ENCODE assay signal across 26 cellular contexts in genomic region chr1:1218524-1219200, GRCh38. TPM values are rescaled to one million over a fixed set of nuclear protein-coding genes. Genes with fewer than 3 reads are reported as not detected.
DNase-seq lines count a peak whose midpoint lies in the region; ATAC-seq, FAIRE-seq and TF ChIP-seq lines count a peak whose summit lies in the region.
"Had no signal": no experiment of that assay in that cellular context is flagged by ENCODE, and none has a peak within 500 bp of the region (broad histone marks: within the 10 kb centered on the region; RNA-seq: fewer than 3 reads in every experiment).

No MANE protein-coding gene starts in this region.

- no TSS peak for BruUV-seq in K562 (replicated peaks; lab: Mats Ljungman, UMichigan)

- peaks cover 3% of the 10 kb centered on the region; the same call in 1 of the 2 replicates for H4K20me1 ChIP-seq in K562 (replicated peaks; ENCODE audit: control insufficient read depth, insufficient read depth, low read length)

- CTCF ChIA-PET in HEK293 (lab: Yijun Ruan, JAX): interaction anchor here (1.2 kb wide), 1 partner anchor 12 kb away, joined by 3 read pairs; no protein-coding TSS in a partner anchor
- CTCF ChIA-PET in K562 (lab: Yijun Ruan, JAX; ENCODE audit: low intra/inter-chr PET ratio): no interaction called here

- H3K27ac ChIP-seq in HEK293 (ENCODE audit: extremely low read depth, low read depth, low read length) (no peak overlapping the region), K562 (ENCODE audit: extremely low read depth, low read depth, low read length) (no peak overlapping the region), esophagus muscularis mucosa (replicated peaks in 1 of 4) (no peak overlapping the region)
- H3K27ac ChIP-seq: colonic mucosa, right atrium auricular region, transverse colon had no signal

- peaks cover 42% of the 10 kb centered on the region for H3K4me1 Mint-ChIP-seq in activated naive CD8-positive, alpha-beta T cell treated with anti-CD3 and anti-CD28 coated beads, Interleukin-2, amount 50 U/mL, for 24 hours
- H3K4me1 Mint-ChIP-seq in activated naive CD8-positive, alpha-beta T cell treated with anti-CD3 and anti-CD28 coated beads for 36 hours: peaks cover 28% of the 10 kb centered on the region
- H3K4me1 Mint-ChIP-seq in stimulated activated naive B cell treated with anti-CD40 and anti-IgM and Interleukin-4, amounts not matched to agents 10 μg/mL and 1 μg/mL and 100 μg/mL, for 72 hours: peaks cover 42 to 67% of the 10 kb centered on the region in 2 donors

- H3K4me1 ChIP-seq in HEK293 (ENCODE audit: control insufficient read depth, insufficient read depth, low read length): no peaks in the 10 kb centered on the region
- H3K4me1 ChIP-seq in K562 (replicated peaks in 1 of 2; ENCODE audit: control insufficient read depth in 2 of 2, insufficient read depth in 2 of 2, low read length in 2 of 2): peaks cover 0 to 68% of the 10 kb centered on the region in 2 experiments; a peak in 2 of 5 replicates
- peaks cover 6 to 20% (median 17%) of the 10 kb centered on the region in 4 donors for H3K4me1 ChIP-seq in esophagus muscularis mucosa
- H3K4me1 ChIP-seq: BE2C had no signal

- H3K4me3 Mint-ChIP-seq in activated naive CD8-positive, alpha-beta T cell treated with anti-CD3 and anti-CD28 coated beads, Interleukin-2, amount 50 U/mL, for 24 hours: no peak overlapping the region
- H3K4me3 Mint-ChIP-seq in activated naive CD8-positive, alpha-beta T cell treated with anti-CD3 and anti-CD28 coated beads for 36 hours: no peak overlapping the region
- H3K4me3 Mint-ChIP-seq in stimulated activated naive B cell treated with anti-CD40 and anti-IgM and Interleukin-4, amounts not matched to agents 10 μg/mL and 1 μg/mL and 100 μg/mL, for 72 hours: no peak overlapping the region
- H3K4me3 Mint-ChIP-seq: activated naive CD4-positive, alpha-beta T cell treated with anti-CD3 and anti-CD28 coated beads, Interleukin-2, amount 50 U/mL, for 24 hours; H9; memory B cell had no signal

- in situ Hi-C loops in K562 (cut with MboI): no loop called here

- H3K4me2 ChIP-seq in K562 (ENCODE audit: insufficient read depth, low read length): no peak overlapping the region
- H3K4me2 ChIP-seq: smooth muscle cell had no signal

- WGBS in K562 (ENCODE audit: insufficient coverage, low coverage, missing lambda C conversion rate): 96% methylated on average over 31 of the region's 36 CpGs
- WGBS in esophagus muscularis mucosa: 91% methylated on average over 25 of the region's 36 CpGs

- peak overlapping the region in 1 of 2 experiments; percentile 20; a peak in 1 of 4 replicates for H3K9ac ChIP-seq in K562 (ENCODE audit: insufficient read depth in 1 of 2, low read depth in 2 of 2, low read length in 2 of 2)

- no peaks in the 10 kb centered on the region for H3K9me3 ChIP-seq in HEK293 (ENCODE audit: control insufficient read depth, insufficient read depth, low read depth, low read length)
- no peaks in the 10 kb centered on the region for H3K9me3 ChIP-seq in K562 (replicated peaks; ENCODE audit: control insufficient read depth, insufficient read depth, low read depth, low read length)
- H3K9me3 ChIP-seq in esophagus muscularis mucosa: no peaks in the 10 kb centered on the region
- H3K9me3 ChIP-seq: BE2C, colonic mucosa, right atrium auricular region, transverse colon had no signal

- TF ChIP-seq EP300 in K562 (IDR thresholded peaks at IDR 0.05; ENCODE audit: low read length) (no peak), esophagus muscularis mucosa (IDR thresholded peaks at IDR 0.05) (no peak)

- DNase-seq in activated naive CD8-positive, alpha-beta T cell treated with anti-CD3 and anti-CD28 coated beads, Interleukin-2, amount 50 U/mL, for 24 hours: no peak
- no peak for DNase-seq in activated naive CD8-positive, alpha-beta T cell treated with anti-CD3 and anti-CD28 coated beads for 36 hours
- DNase-seq in K562 (ENCODE audit: extremely low read depth in 1 of 4, low spot score in 3 of 4) (peak in 1 of 4 experiments; percentile 36), NCI-H128 (lab: John Stamatoyannopoulos, UW; ENCODE audit: unreplicated experiment) (no peak), esophagus muscularis mucosa (ENCODE audit: extremely low spot score) (no peak), germinal center (ENCODE audit: low spot score) (no peak)
- no peak for DNase-seq in stimulated activated naive B cell treated with anti-CD40 and anti-IgM and Interleukin-4, amounts not matched to agents 10 μg/mL and 1 μg/mL and 100 μg/mL, for 72 hours
- DNase-seq: activated CD4-positive, CD25-positive, alpha-beta regulatory T cell treated with anti-CD3 and anti-CD28 coated beads, Interleukin-2, amount 50 U/mL, for 72 hours; aorta; BE2C; colonic mucosa; effector CD8-positive, alpha-beta T cell; H9; MV-4-11; NCI-H2107; NCI-H345; SHP77; transverse colon had no signal

- H2AFZ ChIP-seq in K562 (ENCODE audit: low read depth, low read length): no peak overlapping the region

- H3K4me3 ChIP-seq in HEK293 (ENCODE audit: low read depth, low read length) (no peak overlapping the region), K562 (no peak overlapping the region), esophagus muscularis mucosa (no peak overlapping the region)
- H3K4me3 ChIP-seq: colonic mucosa, right atrium auricular region, smooth muscle cell, transverse colon had no signal

- intact Hi-C loops in K562 (cut with micrococcal nuclease) (no loop called here), esophagus muscularis mucosa (cut with DNase I) (no loop called here)

- no peak for FAIRE-seq in K562 (lab: Jason Lieb, UNC)

- H3K36me3 ChIP-seq in HEK293 (ENCODE audit: control insufficient read depth in 2 of 2, insufficient read depth in 1 of 2, low read length in 2 of 2) (peaks cover 4 to 83% of the 10 kb centered on the region in 2 experiments; a peak in 2 of 3 replicates), K562 (ENCODE audit: control insufficient read depth, insufficient read depth, low read length) (peaks cover 79% of the 10 kb centered on the region; the same call in 2 of the 3 replicates), esophagus muscularis mucosa (peaks cover 59 to 86% (median 82%) of the 10 kb centered on the region in 4 donors)

- TF ChIP-seq POLR2A in K562 (conservative IDR thresholded peaks at IDR 0.05) (no peak), esophagus muscularis mucosa (IDR thresholded peaks at IDR 0.05; ENCODE audit: low read depth) (no peak)

- TF ChIP-seq RAD21 in K562 (CRISPR knock-in tag; conservative IDR thresholded peaks at IDR 0.05 in 1 of 2, IDR thresholded peaks at IDR 0.05 in 1 of 2): no peak

- 0 out of 3 replicates have a peak, but pooled peaks cover 4% of the 10 kb centered on the region for H3K79me2 ChIP-seq in K562 (ENCODE audit: control insufficient read depth, insufficient read depth, low read length)

- POLR2A ChIA-PET in HEK293 (lab: Yijun Ruan, JAX) (no interaction called here), K562 (lab: Yijun Ruan, JAX) (interaction anchor here (0.6 to 2.4 kb wide), 2 partner anchors 11 to 12 kb away, joined by 3 to 12 read pairs; partner anchors contain the start of genes B3GALT6 and SDF4)

- no peak for ATAC-seq in activated naive CD8-positive, alpha-beta T cell treated with anti-CD3 and anti-CD28 coated beads, Interleukin-2, amount 50 U/mL, for 24 hours
- ATAC-seq in K562: no peak
- ATAC-seq in stimulated activated naive B cell treated with anti-CD40 and anti-IgM and Interleukin-4, amounts not matched to agents 10 μg/mL and 1 μg/mL and 100 μg/mL, for 72 hours (replicated peaks): no peak
- ATAC-seq: Panc1 had no signal

- TF ChIP-seq CTCF in HEK293 (tag by site-specific recombination; IDR thresholded peaks at IDR 0.05) (no peak), K562 (IDR thresholded peaks at IDR 0.05 in 2 of 3, conservative IDR thresholded peaks at IDR 0.05 in 1 of 3; ENCODE audit: insufficient read depth in 2 of 3, low read depth in 1 of 3, low read length in 3 of 3) (no peak), esophagus muscularis mucosa (IDR thresholded peaks at IDR 0.05) (no peak)

- peaks cover 26% of the 10 kb centered on the region for H3K36me3 Mint-ChIP-seq in activated naive CD8-positive, alpha-beta T cell treated with anti-CD3 and anti-CD28 coated beads, Interleukin-2, amount 50 U/mL, for 24 hours (ENCODE audit: low read depth)
- peaks cover 26% of the 10 kb centered on the region for H3K36me3 Mint-ChIP-seq in activated naive CD8-positive, alpha-beta T cell treated with anti-CD3 and anti-CD28 coated beads for 36 hours
- H3K36me3 Mint-ChIP-seq in stimulated activated naive B cell treated with anti-CD40 and anti-IgM and Interleukin-4, amounts not matched to agents 10 μg/mL and 1 μg/mL and 100 μg/mL, for 72 hours: peaks cover 49 to 64% of the 10 kb centered on the region in 2 donors

- H3K27ac Mint-ChIP-seq in activated naive CD8-positive, alpha-beta T cell treated with anti-CD3 and anti-CD28 coated beads, Interleukin-2, amount 50 U/mL, for 24 hours: peak overlapping the region; percentile 67
- no peak overlapping the region for H3K27ac Mint-ChIP-seq in activated naive CD8-positive, alpha-beta T cell treated with anti-CD3 and anti-CD28 coated beads for 36 hours
- peak overlapping the region; percentile 87 for H3K27ac Mint-ChIP-seq in stimulated activated naive B cell treated with anti-CD40 and anti-IgM and Interleukin-4, amounts not matched to agents 10 μg/mL and 1 μg/mL and 100 μg/mL, for 72 hours
- H3K27ac Mint-ChIP-seq: activated naive CD4-positive, alpha-beta T cell treated with anti-CD3 and anti-CD28 coated beads, Interleukin-2, amount 50 U/mL, for 24 hours had no signal

- H3K9me1 ChIP-seq in K562 (ENCODE audit: control insufficient read depth, insufficient read depth, low read length): no peaks in the 10 kb centered on the region

- no peaks in the 10 kb centered on the region for H3K9me3 Mint-ChIP-seq in activated naive CD8-positive, alpha-beta T cell treated with anti-CD3 and anti-CD28 coated beads, Interleukin-2, amount 50 U/mL, for 24 hours
- H3K9me3 Mint-ChIP-seq in activated naive CD8-positive, alpha-beta T cell treated with anti-CD3 and anti-CD28 coated beads for 36 hours: no peaks in the 10 kb centered on the region
- H3K9me3 Mint-ChIP-seq in stimulated activated naive B cell treated with anti-CD40 and anti-IgM and Interleukin-4, amounts not matched to agents 10 μg/mL and 1 μg/mL and 100 μg/mL, for 72 hours: no peaks in the 10 kb centered on the region
- H3K9me3 Mint-ChIP-seq: activated naive CD4-positive, alpha-beta T cell treated with anti-CD3 and anti-CD28 coated beads, Interleukin-2, amount 50 U/mL, for 24 hours; H9; memory B cell had no signal

- no peaks in the 10 kb centered on the region for H3K27me3 ChIP-seq in K562 (ENCODE audit: control insufficient read depth in 2 of 2, insufficient read depth in 2 of 2, low read length in 2 of 2)
- H3K27me3 ChIP-seq in esophagus muscularis mucosa: no peaks in the 10 kb centered on the region
- H3K27me3 ChIP-seq: BE2C, colonic mucosa, right atrium auricular region, transverse colon had no signal

- no peaks in the 10 kb centered on the region for H3K27me3 Mint-ChIP-seq in activated naive CD8-positive, alpha-beta T cell treated with anti-CD3 and anti-CD28 coated beads, Interleukin-2, amount 50 U/mL, for 24 hours
- H3K27me3 Mint-ChIP-seq in activated naive CD8-positive, alpha-beta T cell treated with anti-CD3 and anti-CD28 coated beads for 36 hours: no peaks in the 10 kb centered on the region
- H3K27me3 Mint-ChIP-seq in stimulated activated naive B cell treated with anti-CD40 and anti-IgM and Interleukin-4, amounts not matched to agents 10 μg/mL and 1 μg/mL and 100 μg/mL, for 72 hours: no peaks in the 10 kb centered on the region
- H3K27me3 Mint-ChIP-seq: activated naive CD4-positive, alpha-beta T cell treated with anti-CD3 and anti-CD28 coated beads, Interleukin-2, amount 50 U/mL, for 24 hours; memory B cell had no signal

RNA-seq across cellular contexts. Expression of gene TNFRSF4, which starts 4.7 kb away (rescaled TPM):
- total RNA-seq in activated naive CD8-positive, alpha-beta T cell treated with anti-CD3 and anti-CD28 coated beads for 36 hours: 100 to 1,000 TPM; 110 to 111 TPM
- total RNA-seq in K562 (2011; cell fraction: chromatin; rRNA removed; ENCODE audit: low replicate concordance): 0.44 TPM in 1 of 2 replicates, not detected in the other
- 0.66 and 1.7 TPM in 2 replicates for total RNA-seq in K562 (2011; cell fraction: nucleolus; rRNA removed)
- total RNA-seq in K562 (2011; cell fraction: nucleoplasm; rRNA removed): not detected in 2 replicates
- total RNA-seq in K562 (2014; rRNA removed) (0.23 TPM in 1 of 2 replicates, not detected in the other), K562 (2014; rRNA removed; fragmentation: Illumina TruSeq; extraction: Trizol) (not detected in 2 replicates), K562 (2015; rRNA removed; fragmentation: Illumina TruSeq; extraction: Trizol) (0.07 TPM in 1 of 2 replicates, not detected in the other), K562 (2021) (0.44 and 0.47 TPM in 2 replicates), esophagus muscularis mucosa (1 to 10 TPM in 2 of 4 donors, under 1 TPM in 2; 0.50 to 2.1 (median 0.93) TPM)
- polyA plus RNA-seq in K562 (2011; rRNA removed) (0.08 TPM in 1 of 2 replicates, not detected in the other), K562 (2014; fragmentation: Illumina TruSeq; extraction: Trizol) (not detected in 2 replicates), K562 (2014; fragmentation: Nextera tagmentation; extraction: Ambion mirVana) (not detected), K562 (2014; rRNA removed) (0.16 TPM in 1 of 2 replicates, not detected in the other)
- polyA plus RNA-seq in K562 (2011; cell fraction: cytosol; rRNA removed): 0.19 and 0.39 TPM in 2 replicates
- 0.74 and 1.3 TPM in 2 replicates for polyA plus RNA-seq in K562 (2011; cell fraction: nucleus; rRNA removed)
- 0.65 TPM in 1 of 2 replicates, not detected in the other for polyA plus RNA-seq in K562 (2012)
- polyA minus RNA-seq in K562 (2011; rRNA and poly(A)+ RNA removed): not detected in 2 replicates
- not detected in 2 replicates for polyA minus RNA-seq in K562 (2011; cell fraction: cytosol; rRNA and poly(A)+ RNA removed)
- 0.22 and 0.27 TPM in 2 replicates for polyA minus RNA-seq in K562 (2011; cell fraction: nucleus; rRNA and poly(A)+ RNA removed)
- total RNA-seq: G401, smooth muscle cell had no signal
- polyA plus RNA-seq: smooth muscle cell had no signal

RNA-seq across cellular contexts. Expression of gene TNFRSF18, which starts 12.3 kb away (rescaled TPM):
- 10 to 100 TPM; 52.5 to 53.3 TPM for total RNA-seq in activated naive CD8-positive, alpha-beta T cell treated with anti-CD3 and anti-CD28 coated beads for 36 hours
- total RNA-seq in K562 (2011; cell fraction: chromatin; rRNA removed; ENCODE audit: low replicate concordance): not detected in 2 replicates
- 0.50 TPM in 1 of 2 replicates, not detected in the other for total RNA-seq in K562 (2011; cell fraction: nucleolus; rRNA removed)
- not detected in 2 replicates for total RNA-seq in K562 (2011; cell fraction: nucleoplasm; rRNA removed)
- total RNA-seq in K562 (2014; rRNA removed): not detected in 2 replicates
- not detected in 2 replicates for total RNA-seq in K562 (2014; rRNA removed; fragmentation: Illumina TruSeq; extraction: Trizol)
- total RNA-seq in K562 (2015; rRNA removed; fragmentation: Illumina TruSeq; extraction: Trizol): not detected in 2 replicates
- 0.27 TPM in 1 of 2 replicates, not detected in the other for total RNA-seq in K562 (2021)
- not detected in 2 replicates for polyA plus RNA-seq in K562 (2011; rRNA removed)
- polyA plus RNA-seq in K562 (2011; cell fraction: cytosol; rRNA removed): not detected in 2 replicates
- 0.25 and 0.26 TPM in 2 replicates for polyA plus RNA-seq in K562 (2011; cell fraction: nucleus; rRNA removed)
- 0.19 TPM in 1 of 2 replicates, not detected in the other for polyA plus RNA-seq in K562 (2012)
- not detected in 2 replicates for polyA plus RNA-seq in K562 (2014; fragmentation: Illumina TruSeq; extraction: Trizol)
- polyA plus RNA-seq in K562 (2014; fragmentation: Nextera tagmentation; extraction: Ambion mirVana): not detected
- polyA plus RNA-seq in K562 (2014; rRNA removed): 0.24 TPM in 1 of 2 replicates, not detected in the other
- not detected in 2 replicates for polyA minus RNA-seq in K562 (2011; rRNA and poly(A)+ RNA removed)
- not detected in 2 replicates for polyA minus RNA-seq in K562 (2011; cell fraction: cytosol; rRNA and poly(A)+ RNA removed)
- polyA minus RNA-seq in K562 (2011; cell fraction: nucleus; rRNA and poly(A)+ RNA removed): not detected in 2 replicates
- total RNA-seq in esophagus muscularis mucosa: under 1 TPM in 2 of 4 donors, not detected in 2; 0.29 to 0.66 TPM
- total RNA-seq: G401, LHCN-M2 had no signal

RNA-seq across cellular contexts. Expression of gene SDF4, which starts 13.1 kb away (rescaled TPM):
- total RNA-seq in activated naive CD8-positive, alpha-beta T cell treated with anti-CD3 and anti-CD28 coated beads for 36 hours: 10 to 100 TPM; 85.9 to 95.9 TPM
- 114 and 239 TPM in 2 replicates for total RNA-seq in K562 (2011; cell fraction: chromatin; rRNA removed; ENCODE audit: low replicate concordance)
- 360 and 385 TPM in 2 replicates for total RNA-seq in K562 (2011; cell fraction: nucleolus; rRNA removed)
- 146 and 213 TPM in 2 replicates for total RNA-seq in K562 (2011; cell fraction: nucleoplasm; rRNA removed)
- total RNA-seq in K562 (2014; rRNA removed) (82.6 and 118 TPM in 2 replicates), K562 (2014; rRNA removed; fragmentation: Illumina TruSeq; extraction: Trizol) (18.1 and 30.3 TPM in 2 replicates), K562 (2015; rRNA removed; fragmentation: Illumina TruSeq; extraction: Trizol) (62.2 and 65.2 TPM in 2 replicates), K562 (2021) (152 and 160 TPM in 2 replicates), esophagus muscularis mucosa (100 to 1,000 TPM in 3 of 4 donors, 10 to 100 TPM in 1; 88.5 to 125 (median 107) TPM)
- polyA plus RNA-seq in K562 (2011; rRNA removed) (43.8 and 77.2 TPM in 2 replicates), K562 (2014; fragmentation: Illumina TruSeq; extraction: Trizol) (66.0 and 88.1 TPM in 2 replicates), K562 (2014; fragmentation: Nextera tagmentation; extraction: Ambion mirVana) (1 to 10 TPM in 1 of 2 experiments, under 1 TPM in 1; 0.35 to 4.9 TPM), K562 (2014; rRNA removed) (93.4 and 101 TPM in 2 replicates)
- polyA plus RNA-seq in K562 (2011; cell fraction: cytosol; rRNA removed): 44.3 and 73.9 TPM in 2 replicates
- polyA plus RNA-seq in K562 (2011; cell fraction: nucleus; rRNA removed): 122 and 161 TPM in 2 replicates
- 112 and 208 TPM in 2 replicates for polyA plus RNA-seq in K562 (2012)
- polyA minus RNA-seq in K562 (2011; rRNA and poly(A)+ RNA removed): 59.1 and 63.4 TPM in 2 replicates
- polyA minus RNA-seq in K562 (2011; cell fraction: cytosol; rRNA and poly(A)+ RNA removed): 37.0 and 61.3 TPM in 2 replicates
- 48.9 and 83.4 TPM in 2 replicates for polyA minus RNA-seq in K562 (2011; cell fraction: nucleus; rRNA and poly(A)+ RNA removed)

RNA-seq across cellular contexts. Expression of gene B3GALT6, which starts 13.4 kb away (rescaled TPM):
- total RNA-seq in activated naive CD8-positive, alpha-beta T cell treated with anti-CD3 and anti-CD28 coated beads for 36 hours: 10 to 100 TPM; 17.5 to 18.9 TPM
- 17.5 and 35.5 TPM in 2 replicates for total RNA-seq in K562 (2011; cell fraction: chromatin; rRNA removed; ENCODE audit: low replicate concordance)
- 36.8 and 43.7 TPM in 2 replicates for total RNA-seq in K562 (2011; cell fraction: nucleolus; rRNA removed)
- total RNA-seq in K562 (2011; cell fraction: nucleoplasm; rRNA removed): 21.1 and 24.3 TPM in 2 replicates
- total RNA-seq in K562 (2014; rRNA removed) (29.8 and 33.0 TPM in 2 replicates), K562 (2014; rRNA removed; fragmentation: Illumina TruSeq; extraction: Trizol) (6.8 and 9.0 TPM in 2 replicates), K562 (2015; rRNA removed; fragmentation: Illumina TruSeq; extraction: Trizol) (12.8 and 13.9 TPM in 2 replicates), K562 (2021) (27.9 and 28.1 TPM in 2 replicates), esophagus muscularis mucosa (10 to 100 TPM; 10.4 to 24.6 (median 21.0) TPM)
- polyA plus RNA-seq in K562 (2011; rRNA removed) (5.6 and 7.8 TPM in 2 replicates), K562 (2014; fragmentation: Illumina TruSeq; extraction: Trizol) (8.4 and 9.9 TPM in 2 replicates), K562 (2014; fragmentation: Nextera tagmentation; extraction: Ambion mirVana) (1 to 10 TPM in 1 of 2 experiments, under 1 TPM in 1; 0.68 to 1.0 TPM), K562 (2014; rRNA removed) (15.8 and 17.2 TPM in 2 replicates)
- polyA plus RNA-seq in K562 (2011; cell fraction: cytosol; rRNA removed): 10.2 and 34.2 TPM in 2 replicates
- 7.7 and 12.7 TPM in 2 replicates for polyA plus RNA-seq in K562 (2011; cell fraction: nucleus; rRNA removed)
- 13.9 and 16.7 TPM in 2 replicates for polyA plus RNA-seq in K562 (2012)
- polyA minus RNA-seq in K562 (2011; rRNA and poly(A)+ RNA removed): 6.9 and 10.1 TPM in 2 replicates
- polyA minus RNA-seq in K562 (2011; cell fraction: cytosol; rRNA and poly(A)+ RNA removed): 9.6 and 12.9 TPM in 2 replicates
- 23.0 and 24.2 TPM in 2 replicates for polyA minus RNA-seq in K562 (2011; cell fraction: nucleus; rRNA and poly(A)+ RNA removed)

RNA-seq across cellular contexts. Expression of gene C1QTNF12, which starts 27.9 kb away (rescaled TPM):
- 1 to 10 TPM; 2.4 to 3.8 TPM for total RNA-seq in activated naive CD8-positive, alpha-beta T cell treated with anti-CD3 and anti-CD28 coated beads for 36 hours
- 2.5 and 12.6 TPM in 2 replicates for total RNA-seq in K562 (2011; cell fraction: chromatin; rRNA removed; ENCODE audit: low replicate concordance)
- 9.5 and 10.8 TPM in 2 replicates for total RNA-seq in K562 (2011; cell fraction: nucleolus; rRNA removed)
- total RNA-seq in K562 (2011; cell fraction: nucleoplasm; rRNA removed): 4.3 and 7.0 TPM in 2 replicates
- total RNA-seq in K562 (2014; rRNA removed): 1.3 and 1.6 TPM in 2 replicates
- total RNA-seq in K562 (2014; rRNA removed; fragmentation: Illumina TruSeq; extraction: Trizol): not detected in 2 replicates
- 0.58 and 0.75 TPM in 2 replicates for total RNA-seq in K562 (2015; rRNA removed; fragmentation: Illumina TruSeq; extraction: Trizol)
- total RNA-seq in K562 (2021): 2.2 and 3.7 TPM in 2 replicates
- 0.43 and 1.1 TPM in 2 replicates for polyA plus RNA-seq in K562 (2011; rRNA removed)
- 0.50 and 1.2 TPM in 2 replicates for polyA plus RNA-seq in K562 (2011; cell fraction: cytosol; rRNA removed)
- 18.7 and 21.7 TPM in 2 replicates for polyA plus RNA-seq in K562 (2011; cell fraction: nucleus; rRNA removed)
- 1.6 and 4.8 TPM in 2 replicates for polyA plus RNA-seq in K562 (2012)
- polyA plus RNA-seq in K562 (2014; fragmentation: Illumina TruSeq; extraction: Trizol): 1.1 TPM in 1 of 2 replicates, not detected in the other
- under 1 TPM in 1 of 2 experiments, not detected in 1; 0.11 TPM for polyA plus RNA-seq in K562 (2014; fragmentation: Nextera tagmentation; extraction: Ambion mirVana)
- 1.3 and 4.3 TPM in 2 replicates for polyA plus RNA-seq in K562 (2014; rRNA removed)
- not detected in 2 replicates for polyA minus RNA-seq in K562 (2011; rRNA and poly(A)+ RNA removed)
- not detected in 2 replicates for polyA minus RNA-seq in K562 (2011; cell fraction: cytosol; rRNA and poly(A)+ RNA removed)
- polyA minus RNA-seq in K562 (2011; cell fraction: nucleus; rRNA and poly(A)+ RNA removed): 1.1 and 1.8 TPM in 2 replicates
- total RNA-seq in esophagus muscularis mucosa: under 1 TPM in 2 of 4 donors, not detected in 2; 0.33 to 0.52 TPM
- total RNA-seq: right atrium auricular region had no signal

Comparison
In these comparisons a context has a peak if more than half of its experiments do, and no peak if none do; other contexts are left out.
1. RNA of gene TNFRSF4, which starts 4.7 kb away (total RNA-seq): 110 to 111 TPM in activated naive CD8-positive, alpha-beta T cell treated with anti-CD3 and anti-CD28 coated beads for 36 hours; 0.50 to 2.1 TPM in esophagus muscularis mucosa and 0.07 to 1.7 TPM in K562; every median in the first group is over 10 times any median in the second.
2. RNA of gene TNFRSF18, which starts 12.3 kb away (total RNA-seq): 52.5 to 53.3 TPM in activated naive CD8-positive, alpha-beta T cell treated with anti-CD3 and anti-CD28 coated beads for 36 hours; 0.29 to 0.66 TPM in esophagus muscularis mucosa and 0.27 to 0.50 TPM in K562; every median in the first group is over 10 times any median in the second.